Comparison of ENCODE assay signal across 17 cellular contexts in the genomic region with DNA sequence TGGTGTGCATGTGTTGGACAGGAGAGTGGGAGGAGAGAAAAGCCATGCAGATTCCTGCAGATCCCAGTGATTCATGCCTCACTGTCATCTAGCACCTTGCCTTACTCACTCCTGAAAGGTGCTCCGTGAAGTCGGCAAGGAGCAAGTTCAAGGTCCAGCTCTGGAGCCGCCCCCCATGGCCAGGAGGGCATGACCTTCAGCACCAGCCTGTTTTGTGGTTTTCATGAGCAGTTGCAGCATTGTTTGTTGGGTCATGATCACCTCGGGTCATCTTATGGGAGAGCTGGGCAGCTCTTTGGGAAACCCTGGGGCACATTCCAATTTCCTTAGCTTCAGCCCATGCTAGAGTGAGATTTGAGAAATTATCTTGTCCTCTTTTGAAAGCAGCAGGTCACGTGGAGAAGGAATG.
"Had no signal": no experiment of that assay in that cellular context is flagged by ENCODE, and none has a peak within 500 bp of the region (broad histone marks: within the 10 kb centered on the region; RNA-seq: fewer than 3 reads in every experiment).

No MANE protein-coding gene starts in this region.

- H3K4me3 ChIP-seq: prostate gland, sigmoid colon, testis had no signal

- H3K36me3 ChIP-seq: prostate gland, sigmoid colon had no signal

- DNase-seq: activated CD4-positive, alpha-beta T cell treated with anti-CD3 and anti-CD28 coated beads, Interleukin-2, amount 50 U/mL, for 1 hour; activated CD4-positive, CD25-positive, alpha-beta regulatory T cell; activated naive CD4-positive, alpha-beta T cell treated with anti-CD3 and anti-CD28 coated beads, Interleukin-2, amount 10 ng/mL, durations not matched to agents 7 days and 5 days; activated T-cell treated with anti-CD3 and anti-CD28 coated beads for 4 hours; cortex of kidney; effector memory CD4-positive, alpha-beta T cell; hypothalamus; occipital lobe; sigmoid colon; stimulated activated CD4-positive, alpha-beta T cell treated with anti-CD3 and anti-CD28 coated beads, Interleukin-12 subunit alpha, Interleukin-12 subunit beta, amount 100 ng/mL, for 4 hours; stimulated activated CD4-positive, alpha-beta T cell treated with anti-CD3 and anti-CD28 coated beads, Interleukin-4, amount 100 ng/mL, for 1 hour; stimulated activated CD8-positive, alpha-beta memory T cell treated with anti-CD3 and anti-CD28 coated beads, Interleukin-4, amount 100 ng/mL, for 48 hours; stimulated activated naive CD8-positive, alpha-beta T cell treated with anti-CD3 and anti-CD28 coated beads, Interleukin-15, amount 100 ng/mL, for 72 hours; T-helper 1 cell; testis had no signal

- H3K4me1 ChIP-seq: sigmoid colon had no signal

- H3K27me3 ChIP-seq: testis had no signal

- ATAC-seq: natural killer cell treated with Interleukin-12 subunit alpha and Interleukin-12 subunit beta and Interleukin-15 and Interleukin-18, amount 100 ng/mL, for 72 hours; stimulated activated naive CD8-positive, alpha-beta T cell treated with anti-CD3 and anti-CD28 coated beads, Interleukin-15, amount 100 ng/mL, for 72 hours had no signal

- H3K27ac ChIP-seq: sigmoid colon, testis had no signal

- H3K9me3 ChIP-seq: prostate gland, sigmoid colon, testis had no signal
